ENCODE assay signal across 8 cellular contexts in the genomic region with DNA sequence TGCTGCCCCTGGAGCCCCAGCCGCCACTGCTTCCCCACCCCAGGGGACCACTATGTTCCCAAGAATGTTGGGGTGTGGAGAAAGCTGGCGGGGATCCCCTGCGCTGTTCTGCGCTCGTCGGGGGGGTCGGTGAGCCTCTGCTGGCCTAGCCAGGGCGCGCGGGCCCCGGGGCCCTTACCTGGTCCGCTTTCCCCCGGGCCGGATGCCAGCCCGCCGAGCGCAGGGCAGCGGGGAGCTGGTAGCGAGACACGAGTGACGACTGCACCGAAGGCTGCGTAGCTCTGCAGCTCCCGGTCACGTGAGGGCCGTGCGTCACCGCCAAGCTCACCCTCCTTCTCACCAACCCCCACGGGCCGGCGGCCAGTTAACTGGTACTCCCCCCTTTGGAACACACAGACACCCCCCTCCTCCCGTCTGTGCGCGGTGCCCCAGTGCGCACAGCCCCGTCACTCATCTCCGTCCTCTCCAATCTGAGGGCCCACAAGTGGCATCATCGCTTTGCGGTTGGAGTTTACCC. TPM values are rescaled to one million over a fixed set of nuclear protein-coding genes. Genes with fewer than 3 reads are reported as not detected.
DNase-seq lines count a peak whose midpoint lies in the region; FAIRE-seq and TF ChIP-seq lines count a peak whose summit lies in the region.

Gene BEX1 (minus strand): TSS at position 254 of the 517 bp plus-strand sequence. CDS start 897 bp downstream, outside the sequence.

- no peaks in the 10 kb centered on the region for H3K4me1 Mint-ChIP-seq in T-helper 2 cell treated with Interferon-gamma antibody and Interleukin-4, amounts not matched to agents 5 μg/mL and 100 μg/mL, for 36 hours (ENCODE audit: low read depth)

- H3K9me3 Mint-ChIP-seq in T-helper 2 cell treated with Interferon-gamma antibody and Interleukin-4, amounts not matched to agents 5 μg/mL and 100 μg/mL, for 36 hours = no peaks in the 10 kb centered on the region

- no peak for FAIRE-seq in GM12892 (lab: Jason Lieb, UNC)

- peaks cover 12% of the 10 kb centered on the region for H3K27me3 Mint-ChIP-seq in T-helper 2 cell treated with Interferon-gamma antibody and Interleukin-4, amounts not matched to agents 5 μg/mL and 100 μg/mL, for 36 hours (ENCODE audit: low read depth)

- no peak for TF ChIP-seq POLR2A in GM12892 (IDR thresholded peaks at IDR 0.05; ENCODE audit: low read depth, low read length)

- DNase-seq in ELR (ENCODE audit: low read depth) (peak; percentile 84), NCI-H2107 treated with DMSO at 0.1 percent for 48 hours (lab: John Stamatoyannopoulos, UW; ENCODE audit: unreplicated experiment) (peak; percentile 92), amniotic epithelial cell (ENCODE audit: low read depth) (peak; percentile 35), hypothalamus (lab: John Stamatoyannopoulos, UW) (peak in 49 of 51 donors; percentile 3 to 89 (median 73)), GM12892 (ENCODE audit: insufficient read length) (no peak), SW 1271 (lab: John Stamatoyannopoulos, UW) (no peak)
- peak; percentile 50 for DNase-seq in stimulated activated CD4-positive, alpha-beta T cell treated with anti-CD3 and anti-CD28 coated beads, Interleukin-15, amount 100 ng/mL, for 24 hours
- no peak for DNase-seq in T-helper 2 cell treated with Interferon-gamma antibody and Interleukin-4, amounts not matched to agents 5 μg/mL and 100 μg/mL, for 36 hours (ENCODE audit: low spot score)

- H3K36me3 Mint-ChIP-seq in T-helper 2 cell treated with Interferon-gamma antibody and Interleukin-4, amounts not matched to agents 5 μg/mL and 100 μg/mL, for 36 hours (ENCODE audit: low read depth) = no peaks in the 10 kb centered on the region

- no peak within 1 kb of the TSS for H3K4me3 Mint-ChIP-seq in T-helper 2 cell treated with Interferon-gamma antibody and Interleukin-4, amounts not matched to agents 5 μg/mL and 100 μg/mL, for 36 hours

- no peak within 1 kb of the TSS for H3K27ac Mint-ChIP-seq in T-helper 2 cell treated with Interferon-gamma antibody and Interleukin-4, amounts not matched to agents 5 μg/mL and 100 μg/mL, for 36 hours

RNA-seq across cellular contexts. Expression of gene BEX1, which starts in this region (rescaled TPM):
- not detected for polyA plus RNA-seq in GM12892 (2012; ENCODE audit: missing spikeins)

Comparison
In these comparisons a context has a peak if more than half of its experiments do, and no peak if none do; other contexts are left out.
1. DNase-seq: peak in ELR (single experiment), NCI-H2107 treated with DMSO at 0.1 percent for 48 hours (single experiment), amniotic epithelial cell (single experiment), hypothalamus (49 of 51) and stimulated activated CD4-positive, alpha-beta T cell treated with anti-CD3 and anti-CD28 coated beads, Interleukin-15, amount 100 ng/mL, for 24 hours (single experiment); none in T-helper 2 cell treated with Interferon-gamma antibody and Interleukin-4, amounts not matched to agents 5 μg/mL and 100 μg/mL, for 36 hours (single experiment), GM12892 (single experiment) and SW 1271 (0 of 2).